In genomic region chr6:68572525-68572924, GRCh38 we compare ENCODE assay signal across 9 cellular contexts.
DNase-seq lines count a peak whose midpoint lies in the region; ATAC-seq and TF ChIP-seq lines count a peak whose summit lies in the region.
"Had no signal": no experiment of that assay in that cellular context is flagged by ENCODE, and none has a peak within 500 bp of the region (broad histone marks: within the 10 kb centered on the region; RNA-seq: fewer than 3 reads in every experiment).

No MANE protein-coding gene starts in this region.

- TF ChIP-seq CTCF in GM10248 (IDR thresholded peaks at IDR 0.05; ENCODE audit: control extremely low read depth, extremely low read depth, low read depth, missing control alignments) (peak; percentile 59), gastrocnemius medialis (IDR thresholded peaks at IDR 0.05 in 4 of 5, conservative IDR thresholded peaks at IDR 0.05 in 1 of 5) (peak in 1 of 5 experiments; percentile 19), thyroid gland (IDR thresholded peaks at IDR 0.05) (peak in 2 of 6 experiments; percentile 3 to 14)

- ATAC-seq in GM19467 (IDR thresholded peaks at IDR 0.05; ENCODE audit: unreplicated experiment) (peak; percentile 86), HG03457 (IDR thresholded peaks at IDR 0.05; ENCODE audit: unreplicated experiment) (peak; percentile 82), gastrocnemius medialis (no peak)

- intact Hi-C loops in gastrocnemius medialis (cut with DNase I; ENCODE audit: low total_unique reads) (no loop called here), thyroid gland (cut with DNase I) (no loop called here)

- 77 to 83% methylated on average over 2 of the region's 2 CpGs for whole genome bisulfite sequencing in thyroid gland, 2 donors

- DNase-seq in GM10248 (ENCODE audit: extremely low spot score) (peak; percentile 29), NOMO-1 treated with DMSO at 0.1 percent for 48 hours (lab: John Stamatoyannopoulos, UW; ENCODE audit: unreplicated experiment) (peak; percentile 54), epithelial cell of prostate (ENCODE audit: low read depth, low spot score) (peak; percentile 5), gastrocnemius medialis (no peak), thyroid gland (no peak), HK-2 (ENCODE audit: unreplicated experiment) (no peak)
- DNase-seq: naive B cell had no signal

- in situ Hi-C loops in gastrocnemius medialis (cut with MboI; ENCODE audit: low sequenced_read_pairs in 4 of 4): no loop called here

- TF ChIP-seq POLR2A in gastrocnemius medialis (IDR thresholded peaks at IDR 0.05) (no peak), thyroid gland (IDR thresholded peaks at IDR 0.05) (no peak)

- no peaks in the 10 kb centered on the region for H3K27me3 ChIP-seq in gastrocnemius medialis
- H3K27me3 ChIP-seq in thyroid gland: no peaks in the 10 kb centered on the region

- H3K9me3 ChIP-seq in gastrocnemius medialis (no peaks in the 10 kb centered on the region), thyroid gland (no peaks in the 10 kb centered on the region)

- no peaks in the 10 kb centered on the region for H3K36me3 ChIP-seq in gastrocnemius medialis
- no peaks in the 10 kb centered on the region for H3K36me3 ChIP-seq in thyroid gland

- H3K4me1 ChIP-seq in gastrocnemius medialis (no peaks in the 10 kb centered on the region), thyroid gland (peaks cover 4 to 6% of the 10 kb centered on the region in 2 donors)

- CTCF ChIA-PET in GM10248 (lab: Yijun Ruan, JAX): interaction anchor here (0.7 to 3.0 kb wide), 14 partner anchors 9 to 1536 kb away, joined by 3 to 17 read pairs (median 4); partner anchors contain the start of gene ADGRB3

- POLR2A ChIA-PET in GM10248 (lab: Yijun Ruan, JAX): no interaction called here

- H3K4me3 ChIP-seq in gastrocnemius medialis (no peak overlapping the region), thyroid gland (replicated peaks in 1 of 3) (no peak overlapping the region)

- no peak overlapping the region for H3K27ac ChIP-seq in epithelial cell of prostate
- H3K27ac ChIP-seq in gastrocnemius medialis: no peak overlapping the region
- H3K27ac ChIP-seq in thyroid gland: no peak overlapping the region

Comparison
In these comparisons a context has a peak if more than half of its experiments do, and no peak if none do; other contexts are left out.
1. DNase-seq: peak in GM10248 (single experiment), NOMO-1 treated with DMSO at 0.1 percent for 48 hours (single experiment) and epithelial cell of prostate (single experiment); none in gastrocnemius medialis (0 of 2), thyroid gland (0 of 2) and HK-2 (single experiment).
2. ATAC-seq: peak in GM19467 (single experiment) and HG03457 (single experiment); none in gastrocnemius medialis (0 of 2).